16 cellular contexts compared by ENCODE assay signal in genomic region chr12:75759196-75759595, GRCh38.
"Had no signal": no experiment of that assay in that cellular context is flagged by ENCODE, and none has a peak within 500 bp of the region (broad histone marks: within the 10 kb centered on the region; RNA-seq: fewer than 3 reads in every experiment).

No MANE protein-coding gene starts in this region.

- DNase-seq: activated CD4-positive, alpha-beta memory T cell treated with anti-CD3 and anti-CD28 coated beads for 36 hours; activated CD8-positive, alpha-beta memory T cell treated with anti-CD3 and anti-CD28 coated beads, Interleukin-2, amount 10 ng/mL, durations not matched to agents 7 days and 5 days; activated T-cell treated with anti-CD3 and anti-CD28 coated beads, Interleukin-2, amount 50 U/mL, for 1 hour; cortex of kidney; effector CD8-positive, alpha-beta T cell; heart right ventricle; left colon; lower lobe of right lung; naive thymus-derived CD4-positive, alpha-beta T cell; thyroid gland; WERI-Rb-1 had no signal

- H3K4me3 Mint-ChIP-seq: activated CD4-positive, alpha-beta memory T cell treated with anti-CD3 and anti-CD28 coated beads for 36 hours; activated CD8-positive, alpha-beta memory T cell treated with anti-CD3 and anti-CD28 coated beads, Interleukin-2, amount 10 ng/mL, durations not matched to agents 7 days and 5 days; activated naive CD4-positive, alpha-beta T cell treated with anti-CD3 and anti-CD28 coated beads, Interleukin-2, amount 50 U/mL, for 24 hours; central memory CD8-positive, alpha-beta T cell; naive thymus-derived CD4-positive, alpha-beta T cell; stimulated activated memory B cell treated with anti-CD40 and anti-IgM and Interleukin-4, amounts not matched to agents 10 μg/mL and 1 μg/mL and 100 μg/mL, for 72 hours; T-helper 1 cell treated with Interleukin-12 subunit alpha and Interleukin-12 subunit beta and Interleukin-4 antibody, amounts not matched to agents 30 μg/mL and 1 μg/mL, for 36 hours had no signal

- H3K9ac ChIP-seq: parathyroid adenoma had no signal

- ATAC-seq: heart right ventricle; left colon; lower lobe of right lung; naive thymus-derived CD4-positive, alpha-beta T cell; stimulated activated memory B cell treated with anti-CD40 and anti-IgM and Interleukin-4, amounts not matched to agents 10 μg/mL and 1 μg/mL and 100 μg/mL, for 72 hours had no signal

- H3K9me3 ChIP-seq: heart right ventricle, lower lobe of right lung, thyroid gland had no signal

- H3K4me3 ChIP-seq: heart right ventricle, lower lobe of right lung, thyroid gland had no signal

- H3K27me3 Mint-ChIP-seq: activated CD4-positive, alpha-beta memory T cell treated with anti-CD3 and anti-CD28 coated beads for 36 hours; central memory CD8-positive, alpha-beta T cell; stimulated activated memory B cell treated with anti-CD40 and anti-IgM and Interleukin-4, amounts not matched to agents 10 μg/mL and 1 μg/mL and 100 μg/mL, for 72 hours had no signal

- H3K27me3 ChIP-seq: heart right ventricle, thyroid gland had no signal

- H2AFZ ChIP-seq: parathyroid adenoma had no signal

- H3K4me1 ChIP-seq: lower lobe of right lung, parathyroid adenoma had no signal

- H3K27ac Mint-ChIP-seq: activated CD4-positive, alpha-beta memory T cell treated with anti-CD3 and anti-CD28 coated beads for 36 hours; activated CD8-positive, alpha-beta memory T cell treated with anti-CD3 and anti-CD28 coated beads, Interleukin-2, amount 10 ng/mL, durations not matched to agents 7 days and 5 days; naive thymus-derived CD4-positive, alpha-beta T cell; stimulated activated memory B cell treated with anti-CD40 and anti-IgM and Interleukin-4, amounts not matched to agents 10 μg/mL and 1 μg/mL and 100 μg/mL, for 72 hours; T-helper 1 cell treated with Interleukin-12 subunit alpha and Interleukin-12 subunit beta and Interleukin-4 antibody, amounts not matched to agents 30 μg/mL and 1 μg/mL, for 36 hours had no signal

- H3K79me2 ChIP-seq: parathyroid adenoma had no signal

- H3K27ac ChIP-seq: heart right ventricle, lower lobe of right lung, parathyroid adenoma, thyroid gland, WERI-Rb-1 had no signal

- H3K36me3 ChIP-seq: heart right ventricle, lower lobe of right lung, thyroid gland, WERI-Rb-1 had no signal

- H3K9me3 Mint-ChIP-seq: activated CD4-positive, alpha-beta memory T cell treated with anti-CD3 and anti-CD28 coated beads for 36 hours; activated naive CD4-positive, alpha-beta T cell treated with anti-CD3 and anti-CD28 coated beads, Interleukin-2, amount 50 U/mL, for 24 hours; central memory CD8-positive, alpha-beta T cell; naive thymus-derived CD4-positive, alpha-beta T cell; stimulated activated memory B cell treated with anti-CD40 and anti-IgM and Interleukin-4, amounts not matched to agents 10 μg/mL and 1 μg/mL and 100 μg/mL, for 72 hours; T-helper 1 cell treated with Interleukin-12 subunit alpha and Interleukin-12 subunit beta and Interleukin-4 antibody, amounts not matched to agents 30 μg/mL and 1 μg/mL, for 36 hours had no signal

- H3K36me3 Mint-ChIP-seq: activated CD4-positive, alpha-beta memory T cell treated with anti-CD3 and anti-CD28 coated beads for 36 hours; activated CD8-positive, alpha-beta memory T cell treated with anti-CD3 and anti-CD28 coated beads, Interleukin-2, amount 10 ng/mL, durations not matched to agents 7 days and 5 days; activated naive CD4-positive, alpha-beta T cell treated with anti-CD3 and anti-CD28 coated beads, Interleukin-2, amount 50 U/mL, for 24 hours; naive thymus-derived CD4-positive, alpha-beta T cell; stimulated activated memory B cell treated with anti-CD40 and anti-IgM and Interleukin-4, amounts not matched to agents 10 μg/mL and 1 μg/mL and 100 μg/mL, for 72 hours had no signal
